ENCODE assay signal across 22 cellular contexts in genomic region chr15:95495033-95495541, GRCh38.
DNase-seq lines count a peak whose midpoint lies in the region; ATAC-seq, FAIRE-seq and TF ChIP-seq lines count a peak whose summit lies in the region.
"Had no signal": no experiment of that assay in that cellular context is flagged by ENCODE, and none has a peak within 500 bp of the region (broad histone marks: within the 10 kb centered on the region; RNA-seq: fewer than 3 reads in every experiment).

No MANE protein-coding gene starts in this region.

- no peak for DNase-seq in H9
- no peak for DNase-seq in WTC11 (ENCODE audit: low spot score)
- no peak for DNase-seq in mesenchymal stem cell
- DNase-seq in thoracic aorta (ENCODE audit: low spot score), result peak; percentile 29
- no peak for DNase-seq in NCI-H1436 treated with DMSO at 0.1 percent for 48 hours (lab: John Stamatoyannopoulos, UW)
- DNase-seq in HepG2 (ENCODE audit: low spot score), result no peak
- DNase-seq: activated CD4-positive, CD25-positive, alpha-beta regulatory T cell; CD4-positive, CD25-positive, alpha-beta regulatory T cell; effector memory CD4-positive, alpha-beta T cell; EL; HFFc6; KG1; NCI-H187; NCI-H748 treated with DMSO at 0.1 percent for 48 hours; RPMI8226; small intestine; stimulated activated naive CD8-positive, alpha-beta T cell treated with anti-CD3 and anti-CD28 coated beads, Interleukin-15, Interleukin-2, amounts not matched to agents 100 U/mL and 50 U/mL, for 24 hours; T-helper 1 cell had no signal

- CTCF ChIA-PET in WTC11 (lab: Charles Lee) (no interaction called here), HepG2 (lab: Yijun Ruan, JAX; ENCODE audit: low intra/inter-chr PET ratio, low total read pairs) (no interaction called here)

- no peaks in the 10 kb centered on the region for H3K36me3 Mint-ChIP-seq in H9 (ENCODE audit: insufficient read depth in 1 of 3, low read depth in 3 of 3)
- no peaks in the 10 kb centered on the region for H3K36me3 Mint-ChIP-seq in WTC11
- no peaks in the 10 kb centered on the region for H3K36me3 Mint-ChIP-seq in stimulated activated memory B cell treated with anti-CD40 and anti-IgM and Interleukin-4, amounts not matched to agents 10 μg/mL and 1 μg/mL and 100 μg/mL, for 72 hours
- H3K36me3 Mint-ChIP-seq: CD4-positive, CD25-positive, alpha-beta regulatory T cell; memory B cell had no signal

- H4K8ac ChIP-seq in H9 (replicated peaks; ENCODE audit: insufficient read length, low read depth, low read length) (no peak overlapping the region), mesenchymal stem cell (ENCODE audit: low read length) (no peak overlapping the region)

- intact Hi-C loops in HepG2 (cut with micrococcal nuclease; ENCODE audit: unreplicated experiment), result no loop called here

- no peak overlapping the region for H3K18ac ChIP-seq in H9 (ENCODE audit: insufficient read length, low read depth, low read length)
- H3K18ac ChIP-seq in mesenchymal stem cell (ENCODE audit: low read depth in 1 of 2, low read length in 2 of 2), result no peak overlapping the region

- H3K56ac ChIP-seq in H9 (ENCODE audit: insufficient read length, low read depth, low read length), result no peak overlapping the region

- H2BK15ac ChIP-seq in H9 (ENCODE audit: low read depth, low read length) (no peak overlapping the region), mesenchymal stem cell (ENCODE audit: low read depth, poor library complexity, severe bottlenecking) (no peak overlapping the region)

- H3K4ac ChIP-seq in H9 (ENCODE audit: low read depth, low read length) (no peak overlapping the region), mesenchymal stem cell (ENCODE audit: low read depth in 1 of 2, low read length in 2 of 2) (no peak overlapping the region)

- H3K4me3 Mint-ChIP-seq in H9 (no peak overlapping the region), WTC11 (no peak overlapping the region)
- no peak overlapping the region for H3K4me3 Mint-ChIP-seq in stimulated activated memory B cell treated with anti-CD40 and anti-IgM and Interleukin-4, amounts not matched to agents 10 μg/mL and 1 μg/mL and 100 μg/mL, for 72 hours
- H3K4me3 Mint-ChIP-seq: CD4-positive, CD25-positive, alpha-beta regulatory T cell; HFFc6; memory B cell had no signal

- no CpG with 5 or more reads among the region's 18 CpGs for WGBS in H9 (ENCODE audit: extremely low coverage, insufficient read length, low lambda C conversion rate)
- WGBS in mesenchymal stem cell, result 86% methylated on average over 17 of the region's 18 CpGs
- 47% methylated on average over 18 of the region's 18 CpGs for WGBS in HepG2 (ENCODE audit: low lambda C conversion rate)

- TF ChIP-seq RAD21 in HepG2 (CRISPR knock-in tag; IDR thresholded peaks at IDR 0.05), result no peak

- no peak for FAIRE-seq in HepG2 (lab: Jason Lieb, UNC)
- FAIRE-seq: bronchial epithelial cell, small intestine had no signal

- H3K23me2 ChIP-seq in H9 (ENCODE audit: insufficient read length, low read depth, low read length, poor library complexity, severe bottlenecking), result no peaks in the 10 kb centered on the region

- H3K9me3 Mint-ChIP-seq in H9, result no peaks in the 10 kb centered on the region
- H3K9me3 Mint-ChIP-seq in WTC11, result no peaks in the 10 kb centered on the region
- peaks cover 5% of the 10 kb centered on the region for H3K9me3 Mint-ChIP-seq in stimulated activated memory B cell treated with anti-CD40 and anti-IgM and Interleukin-4, amounts not matched to agents 10 μg/mL and 1 μg/mL and 100 μg/mL, for 72 hours
- H3K9me3 Mint-ChIP-seq: HFFc6 had no signal

- H4K5ac ChIP-seq in H9 (ENCODE audit: insufficient read length, low read depth, low read length), result no peak overlapping the region

- no peak overlapping the region for H3K4me2 ChIP-seq in H9 (ENCODE audit: insufficient read depth, insufficient read length, low read length)
- H3K4me2 ChIP-seq in mesenchymal stem cell (ENCODE audit: low read length, poor library complexity, severe bottlenecking), result no peak overlapping the region
- H3K4me2 ChIP-seq in HepG2 (ENCODE audit: low read depth, low read length), result no peak overlapping the region

- no peak overlapping the region for H4K91ac ChIP-seq in H9 (ENCODE audit: insufficient read length, low read depth, low read length)
- H4K91ac ChIP-seq in mesenchymal stem cell (ENCODE audit: low read length), result no peak overlapping the region

- H2BK20ac ChIP-seq in H9 (ENCODE audit: low read depth, low read length, poor library complexity, severe bottlenecking), result no peak overlapping the region

- TF ChIP-seq POLR2A in HepG2 (IDR thresholded peaks at IDR 0.05; ENCODE audit: insufficient read depth in 1 of 2, low read depth in 2 of 2, low read length in 2 of 2), result no peak

- H3K27ac Mint-ChIP-seq in H9 (no peak overlapping the region), WTC11 (no peak overlapping the region)
- H3K27ac Mint-ChIP-seq in stimulated activated memory B cell treated with anti-CD40 and anti-IgM and Interleukin-4, amounts not matched to agents 10 μg/mL and 1 μg/mL and 100 μg/mL, for 72 hours, result no peak overlapping the region
- H3K27ac Mint-ChIP-seq: CD4-positive, CD25-positive, alpha-beta regulatory T cell; HFFc6; memory B cell had no signal

- H2AFZ ChIP-seq in H9 (ENCODE audit: low read length), result no peak overlapping the region
- no peak overlapping the region for H2AFZ ChIP-seq in mesenchymal stem cell (ENCODE audit: low read depth, low read length)
- no peak overlapping the region for H2AFZ ChIP-seq in HepG2 (ENCODE audit: low read length)

- H3K27me3 Mint-ChIP-seq in H9 (ENCODE audit: low read depth), result peaks cover 1% of the 10 kb centered on the region; the same call in 1 of the 2 replicates
- H3K27me3 Mint-ChIP-seq in WTC11 (ENCODE audit: low read depth), result no peaks in the 10 kb centered on the region
- H3K27me3 Mint-ChIP-seq in stimulated activated memory B cell treated with anti-CD40 and anti-IgM and Interleukin-4, amounts not matched to agents 10 μg/mL and 1 μg/mL and 100 μg/mL, for 72 hours, result no peaks in the 10 kb centered on the region
- H3K27me3 Mint-ChIP-seq: CD4-positive, CD25-positive, alpha-beta regulatory T cell; memory B cell had no signal

- H2BK12ac ChIP-seq in H9 (ENCODE audit: insufficient read length, low read depth, low read length) (no peak overlapping the region), mesenchymal stem cell (ENCODE audit: low read length in 2 of 2) (no peak overlapping the region)

- ATAC-seq in WTC11 (peak; percentile 39), thoracic aorta (ENCODE audit: insufficient number of reproducible peaks, low FRiP score, low read depth) (peak; percentile 13), HepG2 (no peak)
- ATAC-seq in stimulated activated memory B cell treated with anti-CD40 and anti-IgM and Interleukin-4, amounts not matched to agents 10 μg/mL and 1 μg/mL and 100 μg/mL, for 72 hours, result no peak
- ATAC-seq: gastroesophageal sphincter; stimulated activated naive CD8-positive, alpha-beta T cell treated with anti-CD3 and anti-CD28 coated beads, Interleukin-15, Interleukin-2, amounts not matched to agents 100 U/mL and 50 U/mL, for 24 hours had no signal

- H3K36me3 ChIP-seq in mesenchymal stem cell (ENCODE audit: control insufficient read depth in 1 of 2, insufficient read depth in 2 of 2, low read depth in 1 of 2, low read length in 2 of 2), result no peaks in the 10 kb centered on the region
- no peaks in the 10 kb centered on the region for H3K36me3 ChIP-seq in thoracic aorta
- H3K36me3 ChIP-seq in HepG2 (replicated peaks in 1 of 2; ENCODE audit: control insufficient read depth in 1 of 2, insufficient read depth in 2 of 2, low read length in 2 of 2), result no peaks in the 10 kb centered on the region
- H3K36me3 ChIP-seq: gastroesophageal sphincter had no signal

- H2AK5ac ChIP-seq in H9 (ENCODE audit: insufficient read length, low read length), result no peak overlapping the region
- H2AK5ac ChIP-seq in mesenchymal stem cell (ENCODE audit: low read length, severe bottlenecking), result no peak overlapping the region

- H2BK120ac ChIP-seq in H9 (ENCODE audit: low read depth, low read length, poor library complexity, severe bottlenecking) (no peak overlapping the region), mesenchymal stem cell (ENCODE audit: low read depth, low read length) (no peak overlapping the region)

- no peak overlapping the region for H3T11ph ChIP-seq in H9 (ENCODE audit: low read length)

- H3K9ac ChIP-seq in H9 (ENCODE audit: extremely low read depth, insufficient read length, low read length) (no peak overlapping the region), mesenchymal stem cell (ENCODE audit: low read length) (peak overlapping the region; percentile 1), HepG2 (ENCODE audit: insufficient read depth, low read depth, low read length) (no peak overlapping the region)

- H3K4me1 ChIP-seq in H9 (ENCODE audit: insufficient read depth, low read length) (no peaks in the 10 kb centered on the region), mesenchymal stem cell (ENCODE audit: control insufficient read depth, insufficient read depth, low read depth, low read length) (peaks cover 3% of the 10 kb centered on the region), thoracic aorta (ENCODE audit: control insufficient read depth in 1 of 2, low read depth in 2 of 2) (peaks cover 6 to 38% of the 10 kb centered on the region in 2 donors), HepG2 (ENCODE audit: insufficient read depth, low read length) (no peaks in the 10 kb centered on the region)
- H3K4me1 ChIP-seq: gastroesophageal sphincter had no signal

- H2BK5ac ChIP-seq in H9 (ENCODE audit: insufficient read length, low read length) (no peak overlapping the region), mesenchymal stem cell (ENCODE audit: low read depth, low read length, poor library complexity, severe bottlenecking) (no peak overlapping the region)

- H3K9me3 ChIP-seq in H9 (ENCODE audit: control insufficient read depth, low read depth, low read length), result no peaks in the 10 kb centered on the region
- H3K9me3 ChIP-seq in mesenchymal stem cell (ENCODE audit: control insufficient read depth, low read length), result no peaks in the 10 kb centered on the region
- H3K9me3 ChIP-seq in thoracic aorta, result no peaks in the 10 kb centered on the region
- peaks cover 86% of the 10 kb centered on the region for H3K9me3 ChIP-seq in HepG2 (ENCODE audit: low read length)
- H3K9me3 ChIP-seq: gastroesophageal sphincter had no signal

- H3K4me1 Mint-ChIP-seq in H9 (peaks cover 9 to 17% of the 10 kb centered on the region in 2 experiments), WTC11 (peaks cover 14% of the 10 kb centered on the region; the same call in 1 of the 2 replicates)
- H3K4me1 Mint-ChIP-seq in stimulated activated memory B cell treated with anti-CD40 and anti-IgM and Interleukin-4, amounts not matched to agents 10 μg/mL and 1 μg/mL and 100 μg/mL, for 72 hours, result no peaks in the 10 kb centered on the region
- H3K4me1 Mint-ChIP-seq: memory B cell had no signal

- H3K4me3 ChIP-seq in mesenchymal stem cell (ENCODE audit: insufficient read depth in 1 of 2, low read depth in 1 of 2, low read length in 2 of 2) (no peak overlapping the region), thoracic aorta (peak overlapping the region; percentile 1), HepG2 (replicated peaks in 1 of 3; ENCODE audit: insufficient read depth in 1 of 3, low read depth in 2 of 3, low read length in 3 of 3) (no peak overlapping the region)
- H3K4me3 ChIP-seq: gastroesophageal sphincter had no signal

- in situ Hi-C loops in HepG2 (cut with HindIII; ENCODE audit: extremely low pct_ligation_motif_present, low pct_unique_long_range_greater_than_20kb), result no loop called here

- no peaks in the 10 kb centered on the region for H4K20me1 ChIP-seq in H9 (ENCODE audit: control insufficient read depth, insufficient read depth, insufficient read length)
- H4K20me1 ChIP-seq in HepG2 (ENCODE audit: insufficient read depth, low read length), result no peaks in the 10 kb centered on the region

- no TSS peak for BruUV-seq in HepG2 (replicated peaks; lab: Mats Ljungman, UMichigan)

- H3K14ac ChIP-seq in H9 (ENCODE audit: insufficient read depth, low read length), result peak overlapping the region; percentile 63; the same call in 1 of the 2 replicates
- no peak overlapping the region for H3K14ac ChIP-seq in mesenchymal stem cell (ENCODE audit: low read length in 2 of 2)

- H3K79me2 ChIP-seq in H9 (ENCODE audit: insufficient read depth, low read length) (no peaks in the 10 kb centered on the region), HepG2 (ENCODE audit: insufficient read depth, low read length) (no peaks in the 10 kb centered on the region)

- no peaks in the 10 kb centered on the region for H3K79me1 ChIP-seq in H9 (ENCODE audit: insufficient read depth, low read depth, low read length, poor library complexity, severe bottlenecking)
- H3K79me1 ChIP-seq in mesenchymal stem cell (replicated peaks; ENCODE audit: low read length, poor library complexity, severe bottlenecking), result no peaks in the 10 kb centered on the region

- TF ChIP-seq CTCF in H9 (conservative IDR thresholded peaks at IDR 0.05) (no peak), WTC11 (IDR thresholded peaks at IDR 0.05) (no peak), thoracic aorta (IDR thresholded peaks at IDR 0.05) (no peak), HepG2 (CRISPR knock-in tag; IDR thresholded peaks at IDR 0.05) (no peak)

- no peaks in the 10 kb centered on the region for H3K27me3 ChIP-seq in H9 (ENCODE audit: insufficient read depth, low read length)
- H3K27me3 ChIP-seq in mesenchymal stem cell (ENCODE audit: control insufficient read depth in 1 of 2, insufficient read depth in 1 of 2, low read length in 2 of 2), result no peaks in the 10 kb centered on the region
- no peaks in the 10 kb centered on the region for H3K27me3 ChIP-seq in thoracic aorta (replicated peaks; ENCODE audit: insufficient read depth)
- H3K27me3 ChIP-seq in HepG2 (ENCODE audit: control insufficient read depth in 1 of 2, insufficient read depth in 2 of 2, low read length in 2 of 2), result no peaks in the 10 kb centered on the region
- H3K27me3 ChIP-seq: gastroesophageal sphincter had no signal

- H3K23ac ChIP-seq in H9 (ENCODE audit: insufficient read length, low read depth, low read length) (no peak overlapping the region), mesenchymal stem cell (ENCODE audit: low read length in 2 of 2) (no peak overlapping the region)

- POLR2A ChIA-PET in WTC11 (lab: Charles Lee) (no interaction called here), HepG2 (lab: Yijun Ruan, JAX) (no interaction called here)

- no peak for TF ChIP-seq EP300 in HepG2 (IDR thresholded peaks at IDR 0.05; ENCODE audit: low read depth in 2 of 2, low read length in 2 of 2)
- TF ChIP-seq EP300 in HepG2 (CRISPR knock-in tag; IDR thresholded peaks at IDR 0.05; ENCODE audit: borderline replicate concordance), result no peak

- H3K27ac ChIP-seq in H9 (ENCODE audit: insufficient read length, low read depth, low read length), result no peak overlapping the region
- H3K27ac ChIP-seq in mesenchymal stem cell (ENCODE audit: low read length, poor library complexity, severe bottlenecking), result no peak overlapping the region
- peak overlapping the region; percentile 51 to 78 for H3K27ac ChIP-seq in thoracic aorta
- H3K27ac ChIP-seq in HepG2 (ENCODE audit: extremely low read length, insufficient read depth, low read length), result no peak overlapping the region
- H3K27ac ChIP-seq: gastroesophageal sphincter had no signal

Comparison
In these comparisons a context has a peak if more than half of its experiments do, and no peak if none do; other contexts are left out.
1. H3K27ac ChIP-seq: peak in thoracic aorta (2 of 2); none in H9 (single experiment), mesenchymal stem cell (single experiment) and HepG2 (single experiment).
2. ATAC-seq: peak in WTC11 (single experiment) and thoracic aorta (single experiment); none in stimulated activated memory B cell treated with anti-CD40 and anti-IgM and Interleukin-4, amounts not matched to agents 10 μg/mL and 1 μg/mL and 100 μg/mL, for 72 hours (single experiment) and HepG2 (single experiment).